19 cellular contexts compared by ENCODE assay signal in the genomic region with DNA sequence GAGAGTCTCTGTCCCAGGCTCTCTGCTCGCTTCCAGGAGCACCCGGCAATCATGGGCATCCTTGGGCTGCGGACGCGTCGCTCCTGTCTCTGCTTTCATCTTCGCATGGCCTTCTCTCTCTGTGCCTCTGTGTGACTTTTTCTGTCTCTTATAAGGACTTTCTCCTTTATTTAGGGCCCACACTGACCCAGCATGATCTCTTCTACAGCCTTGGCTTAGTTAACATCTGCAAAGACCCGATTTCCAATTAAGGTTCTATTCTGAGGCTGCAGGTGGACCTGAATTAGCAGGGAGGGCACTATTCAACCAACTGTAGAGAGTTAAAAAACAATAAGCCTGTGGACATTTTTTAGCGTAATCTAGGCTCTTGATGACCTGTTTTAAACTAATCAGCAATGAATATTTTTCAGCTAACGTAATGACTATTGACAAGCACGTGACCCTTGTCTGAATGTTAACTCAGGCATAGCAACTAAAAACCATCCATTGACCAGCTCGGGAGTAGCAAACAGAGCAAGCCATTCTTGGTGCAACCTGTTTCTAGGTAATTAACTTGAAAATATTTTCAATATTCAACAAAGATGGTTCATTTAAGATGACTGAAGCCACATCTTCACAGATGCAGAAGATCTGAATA. TPM values are rescaled to one million over a fixed set of nuclear protein-coding genes. Genes with fewer than 3 reads are reported as not detected.
DNase-seq lines count a peak whose midpoint lies in the region; ATAC-seq and TF ChIP-seq lines count a peak whose summit lies in the region.
"Had no signal": no experiment of that assay in that cellular context is flagged by ENCODE, and none has a peak within 500 bp of the region (broad histone marks: within the 10 kb centered on the region; RNA-seq: fewer than 3 reads in every experiment).

No MANE protein-coding gene starts in this region.

- intact Hi-C loops in stomach (cut with DNase I; ENCODE audit: low total_unique reads), result no loop called here

- H3K36me3 ChIP-seq in liver (ENCODE audit: control insufficient read depth in 4 of 4, insufficient read depth in 3 of 4, low read depth in 1 of 4, low read length in 3 of 4) (peaks cover 0 to 6% (median 5%) of the 10 kb centered on the region in 4 donors), stomach (peaks cover 0 to 7% (median 0%) of the 10 kb centered on the region in 4 donors)

- no peak for ATAC-seq in GM18867 (IDR thresholded peaks at IDR 0.05; ENCODE audit: unreplicated experiment)
- ATAC-seq: Panc1 had no signal

- no peaks in the 10 kb centered on the region for H3K9me3 ChIP-seq in liver (ENCODE audit: control insufficient read depth in 4 of 4, low read length in 3 of 4)
- no peaks in the 10 kb centered on the region for H3K9me3 ChIP-seq in stomach

- TF ChIP-seq RAD21 in liver (IDR thresholded peaks at IDR 0.05), result no peak

- H3K27me3 ChIP-seq in liver (ENCODE audit: control insufficient read depth in 4 of 4, insufficient read depth in 4 of 4, low read length in 3 of 4), result no peaks in the 10 kb centered on the region
- no peaks in the 10 kb centered on the region for H3K27me3 ChIP-seq in stomach

- no peak overlapping the region for H3K9ac ChIP-seq in liver (ENCODE audit: low read depth in 1 of 2, low read length in 2 of 2)

- H3K4me1 ChIP-seq in liver (ENCODE audit: control insufficient read depth in 4 of 4, insufficient read depth in 4 of 4, low read length in 3 of 4), result peaks cover 0 to 7% (median 2%) of the 10 kb centered on the region in 4 donors
- no peaks in the 10 kb centered on the region for H3K4me1 ChIP-seq in stomach

- TF ChIP-seq CTCF in epithelial cell of proximal tubule (conservative IDR thresholded peaks at IDR 0.05; ENCODE audit: low read depth, low read length), result no peak
- no peak for TF ChIP-seq CTCF in liver (IDR thresholded peaks at IDR 0.05; ENCODE audit: low read depth, low read length, missing input control)
- TF ChIP-seq CTCF in stomach (IDR thresholded peaks at IDR 0.05), result no peak

- DNase-seq in M059J (ENCODE audit: low read depth), result peak; percentile 9
- peak; percentile 27 for DNase-seq in epithelial cell of proximal tubule (ENCODE audit: low read depth)
- peak; percentile 44 for DNase-seq in renal cortical epithelial cell (ENCODE audit: low read depth)
- no peak for DNase-seq in NCI-H1092 treated with DMSO at 0.1 percent for 48 hours (lab: John Stamatoyannopoulos, UW)
- DNase-seq in stomach, result no peak
- DNase-seq: ACHN; CD4-positive, CD25-positive, alpha-beta regulatory T cell; DMS53; GOT3; HFFc6; IMR-90; Kasumi-1; NCI-H1436; NCI-H2029 treated with DMSO at 0.1 percent for 48 hours; NCI-H510A; Right ventricle myocardium superior had no signal

- WGBS in liver, result 78% methylated on average over 12 of the region's 12 CpGs
- 70 to 76% (median 73%) methylated on average over 12 of the region's 12 CpGs for WGBS in stomach, 5 donors

- H3K4me3 ChIP-seq in epithelial cell of proximal tubule (ENCODE audit: low read depth, low read length), result no peak overlapping the region
- H3K4me3 ChIP-seq in liver (ENCODE audit: low read depth in 1 of 3, low read length in 3 of 3), result no peak overlapping the region
- H3K4me3 ChIP-seq in stomach, result no peak overlapping the region

- no peak for TF ChIP-seq POLR2A in stomach (IDR thresholded peaks at IDR 0.05)

- peak overlapping the region; percentile 9 to 29 for H3K27ac ChIP-seq in liver (ENCODE audit: low read depth in 1 of 2, low read length in 2 of 2)
- no peak overlapping the region for H3K27ac ChIP-seq in stomach

- TF ChIP-seq EP300 in stomach (IDR thresholded peaks at IDR 0.05), result no peak

TF ChIP-seq in liver, 16 proteins besides CTCF, POLR2A, EP300 and RAD21:
- TF ChIP-seq FOXA1 (IDR thresholded peaks at IDR 0.05) (no peak), GABPA (IDR thresholded peaks at IDR 0.05 in 1 of 2, conservative IDR thresholded peaks at IDR 0.05 in 1 of 2) (no peak), ATF3 (IDR thresholded peaks at IDR 0.05) (no peak), RXRA (IDR thresholded peaks at IDR 0.05) (peak in 1 of 2 donors; percentile 52), JUND (IDR thresholded peaks at IDR 0.05) (peak in 1 of 2 donors; percentile 60), EGR1 (IDR thresholded peaks at IDR 0.05; ENCODE audit: low read depth in 2 of 2) (no peak), HNF4G (IDR thresholded peaks at IDR 0.05) (no peak)

RNA-seq across cellular contexts. Expression of gene F10, which starts 15.2 kb away (rescaled TPM):
- 0.10 TPM in 1 of 2 replicates, not detected in the other for total RNA-seq in M059J (2014; rRNA removed; shearing (Covaris generic))
- total RNA-seq in epithelial cell of proximal tubule (0.12 TPM in 1 of 2 replicates, not detected in the other), liver (100 to 1,000 TPM in 1 of 2 donors, 10 to 100 TPM in 1; 85.3 to 110 TPM), renal cortical epithelial cell (0.10 and 1.0 TPM in 2 replicates), stomach (10 to 100 TPM in 1 of 5 donors, 1 to 10 TPM in 1, under 1 TPM in 1, not detected in 2; 0.45 to 14.9 (median 3.0) TPM)
- polyA plus RNA-seq in liver (100 to 1,000 TPM; 124 to 199 TPM), stomach (1 to 10 TPM; 3.1 to 8.0 (median 3.5) TPM)
- total RNA-seq: CD4-positive, CD25-positive, alpha-beta regulatory T cell had no signal

RNA-seq across cellular contexts. Expression of gene PROZ, which starts 20.7 kb away (rescaled TPM):
- not detected in 2 replicates for total RNA-seq in M059J (2014; rRNA removed; shearing (Covaris generic))
- total RNA-seq in epithelial cell of proximal tubule, result not detected in 2 replicates
- 10 to 100 TPM; 10.6 to 36.6 TPM for total RNA-seq in liver
- 10 to 100 TPM; 23.9 to 40.7 TPM for polyA plus RNA-seq in liver
- total RNA-seq in renal cortical epithelial cell, result not detected in 2 replicates
- 1 to 10 TPM in 1 of 5 donors, not detected in 4; 1.9 TPM for total RNA-seq in stomach
- polyA plus RNA-seq in stomach, result under 1 TPM in 1 of 3 donors, not detected in 2; 0.08 TPM
- total RNA-seq: CD4-positive, CD25-positive, alpha-beta regulatory T cell; HFFc6; IMR-90; Right ventricle myocardium superior had no signal
- polyA plus RNA-seq: IMR-90 had no signal

RNA-seq across cellular contexts. Expression of gene F7, which starts 32.2 kb away (rescaled TPM):
- total RNA-seq in M059J (2014; rRNA removed; shearing (Covaris generic)), result not detected in 2 replicates
- total RNA-seq in epithelial cell of proximal tubule, result 0.06 TPM in 1 of 2 replicates, not detected in the other
- 10 to 100 TPM; 52.5 to 80.0 TPM for total RNA-seq in liver
- polyA plus RNA-seq in liver, result 10 to 100 TPM; 46.6 to 92.6 TPM
- total RNA-seq in renal cortical epithelial cell, result 0.30 TPM in 1 of 2 replicates, not detected in the other
- total RNA-seq in stomach, result not detected
- polyA plus RNA-seq in stomach, result under 1 TPM in 1 of 3 donors, not detected in 2; 0.10 TPM
- total RNA-seq: CD4-positive, CD25-positive, alpha-beta regulatory T cell; HFFc6 had no signal
- polyA plus RNA-seq: CD4-positive, CD25-positive, alpha-beta regulatory T cell had no signal

Comparison
In these comparisons a context has a peak if more than half of its experiments do, and no peak if none do; other contexts are left out.
1. DNase-seq: peak in M059J (single experiment), epithelial cell of proximal tubule (single experiment) and renal cortical epithelial cell (single experiment); none in NCI-H1092 treated with DMSO at 0.1 percent for 48 hours (single experiment) and stomach (single experiment).
2. H3K27ac ChIP-seq: peak in liver (2 of 2); none in stomach (0 of 5).
3. RNA of gene F10, which starts 15.2 kb away (total RNA-seq): 85.3 to 110 TPM in liver; 0.45 to 14.9 TPM in stomach, 0.12 TPM in epithelial cell of proximal tubule, 0.10 to 1.0 TPM in renal cortical epithelial cell and 0.10 TPM in M059J; every median in the first group is over 4 times any median in the second.
4. RNA of gene PROZ, which starts 20.7 kb away (total RNA-seq): 10.6 to 36.6 TPM in liver; not detected in M059J, not detected in epithelial cell of proximal tubule, not detected in renal cortical epithelial cell and 1.9 TPM in stomach; every median in the first group is over 4 times any median in the second.
5. RNA of gene F7, which starts 32.2 kb away (total RNA-seq): 52.5 to 80.0 TPM in liver; 0.30 TPM in renal cortical epithelial cell, 0.06 TPM in epithelial cell of proximal tubule, not detected in M059J and not detected in stomach; every median in the first group is over 10 times any median in the second.